8 cellular contexts compared by ENCODE assay signal in genomic region chr14:50062438-50063039, GRCh38. TPM values are rescaled to one million over a fixed set of nuclear protein-coding genes. Genes with fewer than 3 reads are reported as not detected.
DNase-seq lines count a peak whose midpoint lies in the region; ATAC-seq and TF ChIP-seq lines count a peak whose summit lies in the region.

No MANE protein-coding gene starts in this region.

- TF ChIP-seq POLR2A in stomach (IDR thresholded peaks at IDR 0.05), result no peak

- intact Hi-C loops in stomach (cut with DNase I; ENCODE audit: low total_unique reads), result no loop called here

- H3K27me3 Mint-ChIP-seq in T-helper 2 cell treated with Interferon-gamma antibody and Interleukin-4, amounts not matched to agents 5 μg/mL and 100 μg/mL, for 36 hours (ENCODE audit: low read depth), result no peaks in the 10 kb centered on the region

- H3K27me3 ChIP-seq in brain microvascular endothelial cell (replicated peaks), result no peaks in the 10 kb centered on the region
- H3K27me3 ChIP-seq in mucosa of rectum (ENCODE audit: control insufficient read depth in 2 of 2, insufficient read depth in 2 of 2, low read length in 2 of 2), result no peaks in the 10 kb centered on the region
- H3K27me3 ChIP-seq in stomach, result no peaks in the 10 kb centered on the region

- ATAC-seq in HG03442 (IDR thresholded peaks at IDR 0.05; ENCODE audit: unreplicated experiment), result peak; percentile 30

- H3K9me3 ChIP-seq in mucosa of rectum (ENCODE audit: control insufficient read depth in 2 of 2, low read length in 2 of 2), result no peaks in the 10 kb centered on the region
- H3K9me3 ChIP-seq in stomach, result no peaks in the 10 kb centered on the region

- H3K4me1 ChIP-seq in mucosa of rectum (ENCODE audit: control insufficient read depth in 2 of 2, insufficient read depth in 2 of 2, low read length in 2 of 2) (peaks cover 42 to 52% of the 10 kb centered on the region in 2 donors), stomach (peaks cover 28 to 34% (median 30%) of the 10 kb centered on the region in 4 donors)

- TF ChIP-seq EP300 in stomach (IDR thresholded peaks at IDR 0.05), result no peak

- H3K9me3 Mint-ChIP-seq in T-helper 2 cell treated with Interferon-gamma antibody and Interleukin-4, amounts not matched to agents 5 μg/mL and 100 μg/mL, for 36 hours, result no peaks in the 10 kb centered on the region

- in situ Hi-C loops in brain microvascular endothelial cell (cut with HindIII; ENCODE audit: low pct_ligation_motif_present, low sequenced_read_pairs), result no loop called here

- TF ChIP-seq CTCF in GM12875 (IDR thresholded peaks at IDR 0.05; ENCODE audit: borderline replicate concordance, insufficient read depth, low read depth, low read length) (no peak), brain microvascular endothelial cell (IDR thresholded peaks at IDR 0.05; ENCODE audit: low read depth, low read length, missing control alignments) (peak; percentile 29), stomach (IDR thresholded peaks at IDR 0.05) (no peak)

- H3K27ac Mint-ChIP-seq in T-helper 2 cell treated with Interferon-gamma antibody and Interleukin-4, amounts not matched to agents 5 μg/mL and 100 μg/mL, for 36 hours, result peak overlapping the region; percentile 100

- peaks cover 5% of the 10 kb centered on the region for H3K36me3 Mint-ChIP-seq in T-helper 2 cell treated with Interferon-gamma antibody and Interleukin-4, amounts not matched to agents 5 μg/mL and 100 μg/mL, for 36 hours (ENCODE audit: low read depth)

- H3K4me3 ChIP-seq in GM12875 (ENCODE audit: low read depth, low read length) (peak overlapping the region; percentile 55), brain microvascular endothelial cell (ENCODE audit: low read depth, low read length) (no peak overlapping the region), mucosa of rectum (ENCODE audit: low read length in 2 of 2) (no peak overlapping the region), stomach (no peak overlapping the region)

- H3K36me3 ChIP-seq in brain microvascular endothelial cell (replicated peaks) (no peaks in the 10 kb centered on the region), mucosa of rectum (ENCODE audit: control insufficient read depth in 2 of 2, insufficient read depth in 2 of 2, low read length in 2 of 2) (no peaks in the 10 kb centered on the region), stomach (no peaks in the 10 kb centered on the region)

- 56 to 82% (median 77%) methylated on average over 7 of the region's 7 CpGs for WGBS in stomach, 5 donors

- peak overlapping the region; percentile 94 for H3K4me3 Mint-ChIP-seq in T-helper 2 cell treated with Interferon-gamma antibody and Interleukin-4, amounts not matched to agents 5 μg/mL and 100 μg/mL, for 36 hours

- H3K9ac ChIP-seq in mucosa of rectum (ENCODE audit: low read depth in 1 of 2, low read length in 2 of 2), result peak overlapping the region; percentile 48 to 72

- H3K27ac ChIP-seq in brain microvascular endothelial cell, result peak overlapping the region; percentile 91
- H3K27ac ChIP-seq in mucosa of rectum (ENCODE audit: low read depth in 2 of 2, low read length in 2 of 2), result peak overlapping the region; percentile 83 to 89
- peak overlapping the region; percentile 53 to 86 (median 79) for H3K27ac ChIP-seq in stomach

- peak; percentile 78 for DNase-seq in T-helper 2 cell treated with Interferon-gamma antibody and Interleukin-4, amounts not matched to agents 5 μg/mL and 100 μg/mL, for 36 hours (ENCODE audit: low spot score)
- DNase-seq in brain microvascular endothelial cell, result peak; percentile 75
- peak; percentile 38 for DNase-seq in stomach
- DNase-seq in cerebellar cortex (ENCODE audit: low spot score), result no peak
- DNase-seq in anterior cingulate cortex (lab: John Stamatoyannopoulos, UW), result no peak

- H3K4me1 Mint-ChIP-seq in T-helper 2 cell treated with Interferon-gamma antibody and Interleukin-4, amounts not matched to agents 5 μg/mL and 100 μg/mL, for 36 hours (ENCODE audit: low read depth), result peaks cover 80% of the 10 kb centered on the region

RNA-seq across cellular contexts. Expression of gene VCPKMT, which starts 53.8 kb away (rescaled TPM):
- 10 to 100 TPM in 2 of 5 donors, 1 to 10 TPM in 2, not detected in 1; 1.3 to 11.6 (median 7.7) TPM for total RNA-seq in stomach
- 1 to 10 TPM; 4.5 to 9.8 (median 4.9) TPM for polyA plus RNA-seq in stomach

Comparison
In these comparisons a context has a peak if more than half of its experiments do, and no peak if none do; other contexts are left out.
1. DNase-seq: peak in T-helper 2 cell treated with Interferon-gamma antibody and Interleukin-4, amounts not matched to agents 5 μg/mL and 100 μg/mL, for 36 hours (single experiment), brain microvascular endothelial cell (single experiment) and stomach (single experiment); none in cerebellar cortex (single experiment) and anterior cingulate cortex (0 of 58).
2. Peak in every context shown above with its lines, with median percentiles within 50 percentile points of each other: H3K27ac ChIP-seq.